10 cellular contexts compared by ENCODE assay signal in the genomic region with DNA sequence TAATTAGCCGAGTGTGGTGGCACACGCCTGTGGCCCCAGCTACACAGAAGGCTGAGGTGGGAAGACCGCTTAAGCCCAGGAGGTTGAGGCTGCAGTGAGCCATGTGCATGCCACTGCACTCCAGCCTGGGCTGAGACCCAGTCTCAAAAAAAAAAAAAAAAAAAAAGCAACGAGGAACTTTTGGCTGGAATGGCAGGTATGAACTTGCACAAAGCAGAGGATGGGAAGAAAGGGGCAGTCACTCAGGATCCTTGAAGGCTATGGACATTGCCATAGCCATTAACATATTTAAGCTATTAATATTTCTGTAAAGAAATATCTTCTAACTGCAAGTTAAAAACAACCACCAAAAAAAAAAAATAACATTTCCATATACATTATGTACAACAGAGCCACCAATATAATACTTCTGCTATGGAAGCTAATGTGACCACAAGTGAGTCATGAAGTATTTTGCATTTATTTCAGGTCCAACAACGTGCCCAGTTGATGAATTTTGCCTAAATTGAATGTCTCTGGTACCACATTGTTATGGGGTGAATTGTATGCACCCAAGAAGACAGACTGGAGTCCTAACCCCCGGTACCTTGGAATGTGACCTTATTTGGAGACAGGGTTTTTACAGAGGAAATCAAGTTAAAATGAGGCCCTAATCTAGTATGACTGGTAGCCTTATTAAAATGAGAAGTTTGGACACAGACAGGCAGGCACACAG.
DNase-seq lines count a peak whose midpoint lies in the region; ATAC-seq, FAIRE-seq and TF ChIP-seq lines count a peak whose summit lies in the region.
"Had no signal": no experiment of that assay in that cellular context is flagged by ENCODE, and none has a peak within 500 bp of the region (broad histone marks: within the 10 kb centered on the region; RNA-seq: fewer than 3 reads in every experiment).

No MANE protein-coding gene starts in this region.

- no peak for ATAC-seq in HG03039 (IDR thresholded peaks at IDR 0.05; ENCODE audit: unreplicated experiment)
- ATAC-seq in GM21447 (IDR thresholded peaks at IDR 0.05; ENCODE audit: unreplicated experiment): no peak
- no peak for ATAC-seq in lower lobe of right lung

- no peak overlapping the region for H2AFZ ChIP-seq in GM23248
- no peak overlapping the region for H2AFZ ChIP-seq in SK-N-SH (ENCODE audit: low read depth)

- DNase-seq in GM23248 (peak; percentile 77), SK-N-SH (no peak), fibroblast of mammary gland (ENCODE audit: low read depth) (peak; percentile 78), D721Med (ENCODE audit: insufficient read length, low spot score) (no peak), lower lobe of right lung (no peak)
- peak; percentile 18 for DNase-seq in stimulated activated CD8-positive, alpha-beta memory T cell treated with anti-CD3 and anti-CD28 coated beads, Interleukin-4, amount 100 ng/mL, for 48 hours
- DNase-seq: islet precursor cell, NCI-H69 had no signal

- peak overlapping the region; percentile 96 for H3K27ac ChIP-seq in GM23248
- H3K27ac ChIP-seq in SK-N-SH (ENCODE audit: low read depth in 2 of 2, low read length in 1 of 2): peak overlapping the region in 1 of 2 experiments; percentile 92; a peak in 2 of 4 replicates
- H3K27ac ChIP-seq in lower lobe of right lung: no peak overlapping the region

- H3F3A ChIP-seq in GM23248 (ENCODE audit: insufficient read depth) (peaks cover 96% of the 10 kb centered on the region), SK-N-SH (replicated peaks; ENCODE audit: insufficient read depth) (peaks cover 64% of the 10 kb centered on the region)

- in situ Hi-C loops in GM23248 (cut with MboI): no loop called here

- FAIRE-seq in D721Med (lab: Jason Lieb, UNC): no peak

- H3K9me2 ChIP-seq in GM23248 (ENCODE audit: insufficient read depth): no peaks in the 10 kb centered on the region
- no peaks in the 10 kb centered on the region for H3K9me2 ChIP-seq in SK-N-SH

- no peak for TF ChIP-seq CTCF in SK-N-SH (IDR thresholded peaks at IDR 0.05)
- TF ChIP-seq CTCF in fibroblast of mammary gland (conservative IDR thresholded peaks at IDR 0.05; ENCODE audit: control insufficient read depth, insufficient read depth, low read depth, low read length): no peak
- no peak for TF ChIP-seq CTCF in D721Med (IDR thresholded peaks at IDR 0.05; ENCODE audit: insufficient read depth, missing control alignments)
- TF ChIP-seq CTCF in lower lobe of right lung (IDR thresholded peaks at IDR 0.05): no peak

- H3K36me3 ChIP-seq in GM23248 (ENCODE audit: low read depth) (no peaks in the 10 kb centered on the region), SK-N-SH (replicated peaks in 1 of 2; ENCODE audit: control insufficient read depth in 1 of 2, insufficient read depth in 2 of 2, low read length in 1 of 2) (no peaks in the 10 kb centered on the region), lower lobe of right lung (no peaks in the 10 kb centered on the region)

- H3K4me2 ChIP-seq in GM23248 (ENCODE audit: unreplicated experiment) (peak overlapping the region; percentile 56), SK-N-SH (peak overlapping the region; percentile 42)

- H3K4me1 ChIP-seq in GM23248 (ENCODE audit: insufficient read depth): peaks cover 92% of the 10 kb centered on the region
- peaks cover 21 to 60% of the 10 kb centered on the region in 2 experiments for H3K4me1 ChIP-seq in SK-N-SH (ENCODE audit: control insufficient read depth in 1 of 2, insufficient read depth in 2 of 2, low read depth in 1 of 2, low read length in 1 of 2)
- peaks cover 89% of the 10 kb centered on the region for H3K4me1 ChIP-seq in lower lobe of right lung

- peak in 1 of 2 experiments; percentile 74; a peak in 2 of 4 replicates for TF ChIP-seq EP300 in SK-N-SH (IDR thresholded peaks at IDR 0.05; ENCODE audit: borderline replicate concordance in 1 of 2, low read depth in 1 of 2, low read length in 1 of 2)

- H3K4me3 ChIP-seq in GM23248 (peak overlapping the region; percentile 3; the same call in 1 of the 2 replicates), SK-N-SH (ENCODE audit: low read depth in 2 of 2, low read length in 1 of 2) (no peak overlapping the region), fibroblast of mammary gland (ENCODE audit: control insufficient read depth, low read depth, low read length) (no peak overlapping the region), lower lobe of right lung (no peak overlapping the region)

- WGBS in GM23248 (ENCODE audit: low coverage in 1 of 2, low lambda C conversion rate in 2 of 2, missing lambda C conversion rate in 2 of 2), 2 experiments: 37 to 41% methylated on average over 5 to 6 of the region's 6 CpGs
- 60% methylated on average over 6 of the region's 6 CpGs for WGBS in SK-N-SH (ENCODE audit: low lambda C conversion rate)

- POLR2A ChIA-PET in SK-N-SH (lab: Yijun Ruan, JAX): no interaction called here

- H3K9me3 ChIP-seq in GM23248 (ENCODE audit: low read depth) (no peaks in the 10 kb centered on the region), SK-N-SH (no peaks in the 10 kb centered on the region), lower lobe of right lung (no peaks in the 10 kb centered on the region)

- intact Hi-C loops in lower lobe of right lung (cut with DNase I): loop anchor here (10.0 kb wide), 1 partner anchor 46 kb away; no protein-coding TSS in a partner anchor

- CTCF ChIA-PET in SK-N-SH (lab: Yijun Ruan, JAX): interaction anchor here (0.8 to 1.6 kb wide), 3 partner anchors 9 to 281 kb away, joined by 4 to 5 read pairs (median 4); no protein-coding TSS in a partner anchor

- TF ChIP-seq RAD21 in SK-N-SH (IDR thresholded peaks at IDR 0.05; ENCODE audit: low read length): no peak

- H3K79me2 ChIP-seq in GM23248 (ENCODE audit: insufficient read depth) (peaks cover 97% of the 10 kb centered on the region), SK-N-SH (ENCODE audit: insufficient read depth) (peaks cover 100% of the 10 kb centered on the region)

- no peaks in the 10 kb centered on the region for H4K20me1 ChIP-seq in GM23248 (ENCODE audit: insufficient read depth)
- peaks cover 84% of the 10 kb centered on the region for H4K20me1 ChIP-seq in SK-N-SH (ENCODE audit: insufficient read depth)

- H3K27me3 ChIP-seq in GM23248 (replicated peaks; ENCODE audit: insufficient read depth) (no peaks in the 10 kb centered on the region), SK-N-SH (ENCODE audit: insufficient read depth) (no peaks in the 10 kb centered on the region), lower lobe of right lung (ENCODE audit: low read depth) (no peaks in the 10 kb centered on the region)

- H3K9ac ChIP-seq in GM23248 (peak overlapping the region; percentile 44), SK-N-SH (peak overlapping the region; percentile 29; the same call in 1 of the 2 replicates)

TF ChIP-seq in SK-N-SH, 30 proteins besides CTCF, POLR2A, EP300 and RAD21 (continues in another document):
- TF ChIP-seq FOSL2 (IDR thresholded peaks at IDR 0.05; ENCODE audit: borderline replicate concordance, low read depth): peak; percentile 75; the same call in 1 of the 2 replicates
- TF ChIP-seq RCOR1 (IDR thresholded peaks at IDR 0.05; ENCODE audit: low read length): no peak
- no peak for TF ChIP-seq NRF1 (IDR thresholded peaks at IDR 0.05; ENCODE audit: low read depth, low read length)
- TF ChIP-seq, protein P1, sequence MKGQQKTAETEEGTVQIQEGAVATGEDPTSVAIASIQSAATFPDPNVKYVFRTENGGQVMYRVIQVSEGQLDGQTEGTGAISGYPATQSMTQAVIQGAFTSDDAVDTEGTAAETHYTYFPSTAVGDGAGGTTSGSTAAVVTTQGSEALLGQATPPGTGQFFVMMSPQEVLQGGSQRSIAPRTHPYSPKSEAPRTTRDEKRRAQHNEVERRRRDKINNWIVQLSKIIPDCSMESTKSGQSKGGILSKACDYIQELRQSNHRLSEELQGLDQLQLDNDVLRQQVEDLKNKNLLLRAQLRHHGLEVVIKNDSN (IDR thresholded peaks at IDR 0.05; ENCODE audit: borderline replicate concordance, low read depth): no peak
- TF ChIP-seq, protein P2, sequence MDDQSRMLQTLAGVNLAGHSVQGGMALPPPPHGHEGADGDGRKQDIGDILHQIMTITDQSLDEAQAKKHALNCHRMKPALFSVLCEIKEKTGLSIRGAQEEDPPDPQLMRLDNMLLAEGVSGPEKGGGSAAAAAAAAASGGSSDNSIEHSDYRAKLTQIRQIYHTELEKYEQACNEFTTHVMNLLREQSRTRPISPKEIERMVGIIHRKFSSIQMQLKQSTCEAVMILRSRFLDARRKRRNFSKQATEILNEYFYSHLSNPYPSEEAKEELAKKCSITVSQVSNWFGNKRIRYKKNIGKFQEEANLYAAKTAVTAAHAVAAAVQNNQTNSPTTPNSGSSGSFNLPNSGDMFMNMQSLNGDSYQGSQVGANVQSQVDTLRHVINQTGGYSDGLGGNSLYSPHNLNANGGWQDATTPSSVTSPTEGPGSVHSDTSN (IDR thresholded peaks at IDR 0.05): peak; percentile 48
- TF ChIP-seq, protein P3, sequence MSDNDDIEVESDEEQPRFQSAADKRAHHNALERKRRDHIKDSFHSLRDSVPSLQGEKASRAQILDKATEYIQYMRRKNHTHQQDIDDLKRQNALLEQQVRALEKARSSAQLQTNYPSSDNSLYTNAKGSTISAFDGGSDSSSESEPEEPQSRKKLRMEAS (IDR thresholded peaks at IDR 0.05; ENCODE audit: low read depth): peak; percentile 23; the same call in 1 of the 2 replicates
- TF ChIP-seq POLR2AphosphoS5 (IDR thresholded peaks at IDR 0.05; ENCODE audit: low read depth, low read length): peak; percentile 31; the same call in 1 of the 2 replicates
- peak; percentile 62; the same call in 1 of the 2 replicates for TF ChIP-seq TEAD4 (IDR thresholded peaks at IDR 0.05; ENCODE audit: borderline replicate concordance, insufficient read depth)
- peak; percentile 64; the same call in 1 of the 2 replicates for TF ChIP-seq NFIC (IDR thresholded peaks at IDR 0.05; ENCODE audit: borderline replicate concordance)
- peak; percentile 66 for TF ChIP-seq TCF12 (IDR thresholded peaks at IDR 0.05)
- TF ChIP-seq MEF2A (IDR thresholded peaks at IDR 0.05; ENCODE audit: borderline replicate concordance, low read depth): peak; percentile 47; the same call in 1 of the 2 replicates
- peak; percentile 69 for TF ChIP-seq JUND (IDR thresholded peaks at IDR 0.05)

Comparison
In these comparisons a context has a peak if more than half of its experiments do, and no peak if none do; other contexts are left out.
1. DNase-seq: peak in GM23248 (single experiment), fibroblast of mammary gland (single experiment) and stimulated activated CD8-positive, alpha-beta memory T cell treated with anti-CD3 and anti-CD28 coated beads, Interleukin-4, amount 100 ng/mL, for 48 hours (single experiment); none in SK-N-SH (single experiment), D721Med (single experiment) and lower lobe of right lung (single experiment).